In genomic region chr17:8138672-8139371, GRCh38 we compare ENCODE assay signal across 9 cellular contexts. TPM values are rescaled to one million over a fixed set of nuclear protein-coding genes. Genes with fewer than 3 reads are reported as not detected.
DNase-seq lines count a peak whose midpoint lies in the region; ATAC-seq and TF ChIP-seq lines count a peak whose summit lies in the region.
"Had no signal": no experiment of that assay in that cellular context is flagged by ENCODE, and none has a peak within 500 bp of the region (broad histone marks: within the 10 kb centered on the region; RNA-seq: fewer than 3 reads in every experiment).

No MANE protein-coding gene starts in this region.

- no peaks in the 10 kb centered on the region for H3K27me3 ChIP-seq in dorsolateral prefrontal cortex

- intact Hi-C loops in CD14-positive monocyte (cut with micrococcal nuclease) (loop anchor here (1.0 to 10.0 kb wide), 5 partner anchors 9 to 156 kb away; partner anchors contain the start of gene SLC25A35 (in 1 of the 2)), dorsolateral prefrontal cortex (cut with DNase I) (loop anchor here (1.0 to 5.0 kb wide), 6 partner anchors 14 to 163 kb away; partner anchors contain the start of gene HES7 (in 2 of the 2)), lower leg skin (cut with DNase I; ENCODE audit: low total_unique reads) (no loop called here)

- no peaks in the 10 kb centered on the region for H3K4me1 Mint-ChIP-seq in CD14-positive monocyte

- peaks cover 6 to 18% (median 11%) of the 10 kb centered on the region in 3 donors for H3K27me3 Mint-ChIP-seq in CD14-positive monocyte (ENCODE audit: low read depth in 3 of 3)

- ATAC-seq in GM19372 (IDR thresholded peaks at IDR 0.05; ENCODE audit: low read depth, unreplicated experiment) (peak; percentile 93), HG03521 (IDR thresholded peaks at IDR 0.05; ENCODE audit: unreplicated experiment) (peak; percentile 87)

- no peaks in the 10 kb centered on the region for H3K9me3 Mint-ChIP-seq in CD14-positive monocyte

- peaks cover 33 to 38% of the 10 kb centered on the region in 2 donors for H3K36me3 Mint-ChIP-seq in CD14-positive monocyte

- H3K4me3 ChIP-seq in dorsolateral prefrontal cortex (peak overlapping the region in 58 of 59 donors; percentile 1 to 61 (median 42)), lower leg skin (ENCODE audit: low read depth, poor library complexity, severe bottlenecking) (no peak overlapping the region)

- H3K27ac Mint-ChIP-seq in CD14-positive monocyte, result no peak overlapping the region

- peak in 1 of 2 donors; percentile 6 for TF ChIP-seq POLR2A in lower leg skin (IDR thresholded peaks at IDR 0.05)

- 1% methylated on average over 44 to 46 of the region's 46 CpGs for WGBS in lower leg skin, 2 donors

- H3K27ac ChIP-seq in dorsolateral prefrontal cortex, result peak overlapping the region; percentile 67 to 99 (median 94)

- no peak overlapping the region for H3K4me3 Mint-ChIP-seq in CD14-positive monocyte

- TF ChIP-seq CTCF in CD14-positive monocyte (IDR thresholded peaks at IDR 0.05) (peak; percentile 94), dorsolateral prefrontal cortex (IDR thresholded peaks at IDR 0.05 in 54 of 56, conservative IDR thresholded peaks at IDR 0.05 in 2 of 56; ENCODE audit: low read depth in 1 of 56, partially characterized antibody in 56 of 56) (peak; percentile 83 to 97 (median 91)), lower leg skin (IDR thresholded peaks at IDR 0.05) (peak in 1 of 3 donors; percentile 96)

- DNase-seq in CD14-positive monocyte (ENCODE audit: low spot score) (peak; percentile 88), NCI-H748 (lab: John Stamatoyannopoulos, UW; ENCODE audit: unreplicated experiment) (peak; percentile 99), dorsolateral prefrontal cortex (peak; percentile 84 to 95 (median 91)), lower leg skin (ENCODE audit: low spot score in 2 of 2) (peak; percentile 94 to 99)
- peak; percentile 91 to 92 for DNase-seq in activated CD4-positive, alpha-beta T cell treated with anti-CD3 and anti-CD28 coated beads, Interleukin-2, amount 50 U/mL, for 4 hours
- peak; percentile 93 to 96 for DNase-seq in stimulated activated CD4-positive, alpha-beta T cell treated with anti-CD3 and anti-CD28 coated beads, Interleukin-4, amount 100 ng/mL, for 4 hours

RNA-seq across cellular contexts. Expression of gene PER1, which starts 13.4 kb away (rescaled TPM):
- polyA plus RNA-seq in CD14-positive monocyte, result 1 to 10 TPM; 5.6 to 9.6 TPM
- total RNA-seq in dorsolateral prefrontal cortex (100 to 1,000 TPM in 74 of 120 experiments, 10 to 100 TPM in 46; 46.9 to 218 (median 112) TPM), lower leg skin (100 to 1,000 TPM; 197 to 545 (median 266) TPM)

RNA-seq across cellular contexts. Expression of gene HES7, which starts 14.9 kb away (rescaled TPM):
- polyA plus RNA-seq in CD14-positive monocyte, result not detected
- 1 to 10 TPM in 88 of 120 experiments, under 1 TPM in 29, not detected in 3; 0.28 to 5.9 (median 1.7) TPM for total RNA-seq in dorsolateral prefrontal cortex
- not detected for total RNA-seq in lower leg skin
- total RNA-seq: subcutaneous adipose tissue had no signal

RNA-seq across cellular contexts. Expression of gene ALOXE3, which starts 20.5 kb away (rescaled TPM):
- not detected for polyA plus RNA-seq in CD14-positive monocyte
- total RNA-seq in dorsolateral prefrontal cortex (1 to 10 TPM in 110 of 120 experiments, under 1 TPM in 10; 0.39 to 6.5 (median 2.0) TPM), lower leg skin (100 to 1,000 TPM in 1 of 4 donors, 10 to 100 TPM in 3; 73.8 to 143 (median 88.2) TPM)
- total RNA-seq: subcutaneous adipose tissue had no signal

RNA-seq across cellular contexts. Expression of gene VAMP2, which starts 23.9 kb away (rescaled TPM):
- 10 to 100 TPM; 10.2 to 14.5 TPM for polyA plus RNA-seq in CD14-positive monocyte
- 100 to 1,000 TPM; 264 to 763 (median 490) TPM for total RNA-seq in dorsolateral prefrontal cortex
- total RNA-seq in lower leg skin, result 10 to 100 TPM; 43.5 to 58.9 (median 49.3) TPM

RNA-seq across cellular contexts. Expression of gene TMEM107, which starts 37.4 kb away (rescaled TPM):
- polyA plus RNA-seq in CD14-positive monocyte, result 10 to 100 TPM; 31.4 to 37.4 TPM
- total RNA-seq in dorsolateral prefrontal cortex, result 10 to 100 TPM in 119 of 120 experiments, 1 to 10 TPM in 1; 9.1 to 25.9 (median 17.1) TPM
- total RNA-seq in lower leg skin, result 10 to 100 TPM; 15.9 to 21.0 (median 17.6) TPM

Comparison
In these comparisons a context has a peak if more than half of its experiments do, and no peak if none do; other contexts are left out.
1. RNA of gene ALOXE3, which starts 20.5 kb away (total RNA-seq): 73.8 to 143 TPM in lower leg skin; 0.39 to 6.5 TPM in dorsolateral prefrontal cortex; every median in the first group is over 4 times any median in the second.
2. Peak in every context shown above with its lines, with median percentiles within 50 percentile points of each other: DNase-seq.